16 cellular contexts compared by ENCODE assay signal in the genomic region with DNA sequence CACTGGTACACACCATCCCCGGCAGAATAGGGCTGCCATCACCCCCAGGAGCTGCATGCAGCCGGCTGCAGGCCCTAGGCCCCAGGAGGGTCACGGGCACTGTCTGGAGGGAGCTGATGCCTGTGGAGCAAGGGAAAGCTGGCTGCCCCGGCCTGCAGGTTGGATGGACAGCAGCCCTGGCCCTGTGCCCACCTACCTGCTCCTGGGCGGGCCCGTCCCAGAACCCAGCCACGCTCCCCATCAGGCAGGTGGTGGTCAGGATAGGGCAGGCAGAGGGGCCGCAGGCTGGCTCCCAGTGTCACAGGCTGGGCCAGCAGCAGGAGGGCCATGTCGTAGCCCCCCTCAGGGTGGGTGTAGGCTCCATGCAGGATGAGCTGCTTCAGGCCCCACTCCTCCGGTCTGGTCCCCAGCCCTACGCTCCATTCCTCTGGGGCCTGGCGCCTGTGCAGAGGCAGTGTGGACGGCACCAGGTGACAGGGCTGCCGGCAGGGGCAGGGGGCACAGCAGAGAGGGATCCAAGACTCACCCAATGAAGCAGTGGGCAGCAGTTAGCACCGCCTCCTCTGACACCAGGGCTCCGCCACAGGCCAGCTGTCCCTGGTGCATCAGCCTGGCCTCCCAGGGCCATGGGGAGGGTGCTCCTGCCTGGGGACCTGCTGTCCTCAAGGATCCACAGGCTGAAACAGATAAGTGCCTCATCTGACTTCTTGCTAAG. TPM values are rescaled to one million over a fixed set of nuclear protein-coding genes. Genes with fewer than 3 reads are reported as not detected.
DNase-seq lines count a peak whose midpoint lies in the region; ATAC-seq lines count a peak whose summit lies in the region.
"Had no signal": no experiment of that assay in that cellular context is flagged by ENCODE, and none has a peak within 500 bp of the region (broad histone marks: within the 10 kb centered on the region; RNA-seq: fewer than 3 reads in every experiment).

No MANE protein-coding gene starts in this region.

- peaks cover 28% of the 10 kb centered on the region for H3K36me3 Mint-ChIP-seq in stimulated activated memory B cell treated with anti-CD40 and anti-IgM and Interleukin-4, amounts not matched to agents 10 μg/mL and 1 μg/mL and 100 μg/mL, for 72 hours
- H3K36me3 Mint-ChIP-seq: activated naive CD8-positive, alpha-beta T cell; natural killer cell treated with Interleukin-12 subunit alpha and Interleukin-12 subunit beta and Interleukin-15 and Interleukin-18, amount 100 ng/mL, for 72 hours had no signal

- ATAC-seq in Right ventricle myocardium inferior (no peak), Right ventricle myocardium superior (ENCODE audit: poor library complexity) (no peak), HG02763 (IDR thresholded peaks at IDR 0.05; ENCODE audit: unreplicated experiment) (no peak), HG03139 (IDR thresholded peaks at IDR 0.05; ENCODE audit: unreplicated experiment) (no peak)
- peak; percentile 12 for ATAC-seq in stimulated activated memory B cell treated with anti-CD40 and anti-IgM and Interleukin-4, amounts not matched to agents 10 μg/mL and 1 μg/mL and 100 μg/mL, for 72 hours
- ATAC-seq: activated T-cell treated with anti-CD3 and anti-CD28 coated beads, Interleukin-2, amount 50 U/mL, for 4 hours had no signal

- intact Hi-C loops in Right ventricle myocardium inferior (cut with DNase I) (no loop called here), Right ventricle myocardium superior (cut with DNase I) (no loop called here)

- H3K9me3 Mint-ChIP-seq in stimulated activated memory B cell treated with anti-CD40 and anti-IgM and Interleukin-4, amounts not matched to agents 10 μg/mL and 1 μg/mL and 100 μg/mL, for 72 hours, result no peaks in the 10 kb centered on the region
- H3K9me3 Mint-ChIP-seq: activated CD4-positive, alpha-beta memory T cell treated with anti-CD3 and anti-CD28 coated beads, Interleukin-2, amount 10 ng/mL, durations not matched to agents 7 days and 5 days; activated T-cell treated with anti-CD3 and anti-CD28 coated beads, Interleukin-2, amount 50 U/mL, for 4 hours; CD4-positive, alpha-beta T cell; memory B cell; natural killer cell treated with Interleukin-12 subunit alpha and Interleukin-12 subunit beta and Interleukin-15 and Interleukin-18, amount 100 ng/mL, for 72 hours had no signal

- no peak overlapping the region for H3K27ac Mint-ChIP-seq in stimulated activated memory B cell treated with anti-CD40 and anti-IgM and Interleukin-4, amounts not matched to agents 10 μg/mL and 1 μg/mL and 100 μg/mL, for 72 hours
- H3K27ac Mint-ChIP-seq: activated CD4-positive, alpha-beta memory T cell treated with anti-CD3 and anti-CD28 coated beads, Interleukin-2, amount 10 ng/mL, durations not matched to agents 7 days and 5 days; activated naive CD8-positive, alpha-beta T cell; CD4-positive, alpha-beta T cell; memory B cell; natural killer cell treated with Interleukin-12 subunit alpha and Interleukin-12 subunit beta and Interleukin-15 and Interleukin-18, amount 100 ng/mL, for 72 hours had no signal

- DNase-seq in Right ventricle myocardium inferior (ENCODE audit: missing footprints) (peak; percentile 43), Right ventricle myocardium superior (no peak), epithelial cell of prostate (ENCODE audit: low read depth, low spot score) (no peak)
- DNase-seq: ACHN; activated CD4-positive, alpha-beta memory T cell treated with anti-CD3 and anti-CD28 coated beads, Interleukin-2, amount 10 ng/mL, durations not matched to agents 7 days and 5 days; activated T-cell treated with anti-CD3 and anti-CD28 coated beads, Interleukin-2, amount 50 U/mL, for 4 hours; CD4-positive, alpha-beta T cell; heart right ventricle; NCI-H2081; NCI-H524 had no signal

- H3K27ac ChIP-seq in epithelial cell of prostate, result peak overlapping the region; percentile 17
- H3K27ac ChIP-seq: heart right ventricle had no signal

- H3K4me3 Mint-ChIP-seq in stimulated activated memory B cell treated with anti-CD40 and anti-IgM and Interleukin-4, amounts not matched to agents 10 μg/mL and 1 μg/mL and 100 μg/mL, for 72 hours, result no peak overlapping the region
- H3K4me3 Mint-ChIP-seq: activated CD4-positive, alpha-beta memory T cell treated with anti-CD3 and anti-CD28 coated beads, Interleukin-2, amount 10 ng/mL, durations not matched to agents 7 days and 5 days; activated naive CD8-positive, alpha-beta T cell; activated T-cell treated with anti-CD3 and anti-CD28 coated beads, Interleukin-2, amount 50 U/mL, for 4 hours; CD4-positive, alpha-beta T cell; memory B cell; natural killer cell treated with Interleukin-12 subunit alpha and Interleukin-12 subunit beta and Interleukin-15 and Interleukin-18, amount 100 ng/mL, for 72 hours had no signal

- no peaks in the 10 kb centered on the region for H3K27me3 Mint-ChIP-seq in stimulated activated memory B cell treated with anti-CD40 and anti-IgM and Interleukin-4, amounts not matched to agents 10 μg/mL and 1 μg/mL and 100 μg/mL, for 72 hours
- H3K27me3 Mint-ChIP-seq: activated CD4-positive, alpha-beta memory T cell treated with anti-CD3 and anti-CD28 coated beads, Interleukin-2, amount 10 ng/mL, durations not matched to agents 7 days and 5 days; activated naive CD8-positive, alpha-beta T cell; CD4-positive, alpha-beta T cell; memory B cell; natural killer cell treated with Interleukin-12 subunit alpha and Interleukin-12 subunit beta and Interleukin-15 and Interleukin-18, amount 100 ng/mL, for 72 hours had no signal

- H3K4me1 Mint-ChIP-seq in stimulated activated memory B cell treated with anti-CD40 and anti-IgM and Interleukin-4, amounts not matched to agents 10 μg/mL and 1 μg/mL and 100 μg/mL, for 72 hours, result peaks cover 25% of the 10 kb centered on the region

RNA-seq across cellular contexts. Expression of gene PRSS53, which starts 4.0 kb away (rescaled TPM):
- total RNA-seq in Right ventricle myocardium inferior, result 0.62 TPM
- 0.81 TPM for total RNA-seq in Right ventricle myocardium superior

RNA-seq across cellular contexts. Expression of gene VKORC1, which starts 9.9 kb away (rescaled TPM):
- total RNA-seq in Right ventricle myocardium inferior (41.1 TPM), Right ventricle myocardium superior (40.0 TPM)

RNA-seq across cellular contexts. Expression of gene ZNF646, which starts 10.5 kb away (rescaled TPM):
- 9.9 TPM for total RNA-seq in Right ventricle myocardium inferior
- total RNA-seq in Right ventricle myocardium superior, result 8.3 TPM

RNA-seq across cellular contexts. Expression of gene ZNF668, which starts 10.7 kb away (rescaled TPM):
- total RNA-seq in Right ventricle myocardium inferior, result 5.3 TPM
- total RNA-seq in Right ventricle myocardium superior, result 4.4 TPM

RNA-seq across cellular contexts. Expression of gene BCKDK, which starts 23.4 kb away (rescaled TPM):
- total RNA-seq in Right ventricle myocardium inferior, result 79.7 TPM
- total RNA-seq in Right ventricle myocardium superior, result 84.3 TPM
